In genomic region chr17:74452841-74453661, GRCh38 we compare ENCODE assay signal across 1 cellular context.
TF ChIP-seq lines count a peak whose summit lies in the region.

No MANE protein-coding gene starts in this region.

TF ChIP-seq in WTC11, 78 proteins besides CTCF, POLR2A, EP300 and RAD21 (continued from another document):
- no peak for TF ChIP-seq PREB (CRISPR knock-in tag; IDR thresholded peaks at IDR 0.05; ENCODE audit: borderline replicate concordance)
- no peak for TF ChIP-seq FOXK1 (CRISPR knock-in tag; IDR thresholded peaks at IDR 0.05)
- TF ChIP-seq CREM (CRISPR knock-in tag; IDR thresholded peaks at IDR 0.05) = no peak
- no peak for TF ChIP-seq FOXP4 (CRISPR knock-in tag; IDR thresholded peaks at IDR 0.05)
- no peak for TF ChIP-seq ZBTB43 (CRISPR knock-in tag; IDR thresholded peaks at IDR 0.05)
- no peak for TF ChIP-seq ATF2 (CRISPR knock-in tag; IDR thresholded peaks at IDR 0.05; ENCODE audit: borderline replicate concordance, low read depth)
- TF ChIP-seq E2F1 (CRISPR knock-in tag; IDR thresholded peaks at IDR 0.05) = no peak
- no peak for TF ChIP-seq ATF6 (CRISPR knock-in tag; IDR thresholded peaks at IDR 0.05)
- no peak for TF ChIP-seq TP53 (CRISPR knock-in tag; IDR thresholded peaks at IDR 0.05)
- TF ChIP-seq ZNF138 (CRISPR knock-in tag; conservative IDR thresholded peaks at IDR 0.05) = no peak
- TF ChIP-seq ELF4 (CRISPR knock-in tag; IDR thresholded peaks at IDR 0.05; ENCODE audit: low read depth) = no peak
- TF ChIP-seq ZNF512 (CRISPR knock-in tag; IDR thresholded peaks at IDR 0.05; ENCODE audit: borderline replicate concordance) = no peak
- no peak for TF ChIP-seq CREB1 (CRISPR knock-in tag; IDR thresholded peaks at IDR 0.05)
- TF ChIP-seq NFATC4 (CRISPR knock-in tag; IDR thresholded peaks at IDR 0.05) = no peak
